11 cellular contexts compared by ENCODE assay signal in the genomic region with DNA sequence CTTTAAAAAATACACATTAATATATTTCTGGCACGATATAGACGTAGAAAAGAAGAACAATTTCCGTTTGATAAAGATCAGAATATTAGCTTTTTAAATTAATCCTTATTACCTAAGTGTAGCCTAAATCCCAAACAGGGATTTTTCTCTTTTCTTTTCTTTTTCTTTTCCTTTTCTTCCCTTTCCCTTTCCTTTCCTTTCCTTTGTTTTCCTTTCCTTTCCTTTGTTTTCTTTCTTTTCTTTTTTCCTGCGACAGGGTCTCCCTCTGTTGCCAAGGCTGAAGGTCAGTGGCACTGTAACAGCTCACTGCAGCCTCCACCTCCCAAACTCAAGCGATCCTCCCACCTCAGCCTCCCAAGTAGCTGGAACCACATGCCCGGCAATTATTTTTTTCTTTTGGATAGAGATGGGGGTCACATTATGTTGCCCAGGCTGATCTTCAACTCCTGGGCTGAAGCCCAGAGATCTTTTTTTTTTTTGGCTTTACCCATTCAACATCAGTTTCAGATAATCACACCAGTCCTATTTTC. TPM values are rescaled to one million over a fixed set of nuclear protein-coding genes. Genes with fewer than 3 reads are reported as not detected.
A peak's percentile ranks its signal among the peaks of the same experiment; 100 is the strongest.
DNase-seq lines count a peak whose midpoint lies in the region; ATAC-seq and TF ChIP-seq lines count a peak whose summit lies in the region.
"Had no signal": no experiment of that assay in that cellular context is flagged by ENCODE, and none has a peak within 500 bp of the region (broad histone marks: within the 10 kb centered on the region; RNA-seq: fewer than 3 reads in every experiment).

No MANE protein-coding gene starts in this region.

- H3K9ac ChIP-seq in SK-N-MC (ENCODE audit: insufficient read length) (peak overlapping the region; percentile 85), iPS-20b (ENCODE audit: low read depth, low read length) (peak overlapping the region; percentile 79; the same call in 1 of the 2 replicates), subcutaneous abdominal adipose tissue (ENCODE audit: low read length in 5 of 5) (no peak overlapping the region)

- no peak for TF ChIP-seq CTCF in GM13977 (IDR thresholded peaks at IDR 0.05; ENCODE audit: extremely low read depth, insufficient read depth, missing control alignments)

- H3K27me3 Mint-ChIP-seq in activated CD4-positive, alpha-beta T cell treated with anti-CD3 and anti-CD28 coated beads, Interleukin-2, amount 10 ng/mL, durations not matched to agents 24 days and 14 days: no peaks in the 10 kb centered on the region
- no peaks in the 10 kb centered on the region for H3K27me3 Mint-ChIP-seq in activated CD4-positive, alpha-beta T cell treated with anti-CD3 and anti-CD28 coated beads, Interleukin-2, amount 10 ng/mL, durations not matched to agents 7 days and 5 days

- POLR2A ChIA-PET in activated CD4-positive, alpha-beta T cell treated with anti-CD3 and anti-CD28 coated beads, Interleukin-2, amount 10 ng/mL, durations not matched to agents 7 days and 5 days (lab: Charles Lee): no interaction called here

- H3K4me3 Mint-ChIP-seq in activated CD4-positive, alpha-beta T cell treated with anti-CD3 and anti-CD28 coated beads, Interleukin-2, amount 10 ng/mL, durations not matched to agents 24 days and 14 days: no peak overlapping the region
- H3K4me3 Mint-ChIP-seq in activated CD4-positive, alpha-beta T cell treated with anti-CD3 and anti-CD28 coated beads, Interleukin-2, amount 10 ng/mL, durations not matched to agents 7 days and 5 days: no peak overlapping the region

- in situ Hi-C loops in GM13977 (cut with MboI; ENCODE audit: low pct_unique_long_range_greater_than_20kb, low sequenced_read_pairs, unreplicated experiment): no loop called here

- peak overlapping the region; percentile 13 for H3K27ac Mint-ChIP-seq in activated CD4-positive, alpha-beta T cell treated with anti-CD3 and anti-CD28 coated beads, Interleukin-2, amount 10 ng/mL, durations not matched to agents 24 days and 14 days
- no peak overlapping the region for H3K27ac Mint-ChIP-seq in activated CD4-positive, alpha-beta T cell treated with anti-CD3 and anti-CD28 coated beads, Interleukin-2, amount 10 ng/mL, durations not matched to agents 7 days and 5 days

- no peaks in the 10 kb centered on the region for H3K9me3 ChIP-seq in SK-N-MC (ENCODE audit: low read depth, low read length)
- no peaks in the 10 kb centered on the region for H3K9me3 ChIP-seq in iPS-20b (ENCODE audit: insufficient read depth, low read depth, low read length)
- H3K9me3 ChIP-seq in subcutaneous abdominal adipose tissue (ENCODE audit: control insufficient read depth in 5 of 5, low read length in 5 of 5): no peaks in the 10 kb centered on the region
- H3K9me3 ChIP-seq: SJCRH30 had no signal

- no peak for DNase-seq in activated CD4-positive, alpha-beta T cell treated with anti-CD3 and anti-CD28 coated beads, Interleukin-2, amount 10 ng/mL, durations not matched to agents 24 days and 14 days
- DNase-seq in activated CD4-positive, alpha-beta T cell treated with anti-CD3 and anti-CD28 coated beads, Interleukin-2, amount 10 ng/mL, durations not matched to agents 7 days and 5 days: no peak
- DNase-seq in SK-N-MC (ENCODE audit: low read depth, low spot score) (no peak), NCI-H2196 (lab: John Stamatoyannopoulos, UW; ENCODE audit: unreplicated experiment) (no peak), sciatic nerve (ENCODE audit: low spot score) (no peak), GM13977 (ENCODE audit: low spot score) (no peak)
- DNase-seq: activated CD4-positive, alpha-beta T cell treated with anti-CD3 and anti-CD28 coated beads, Interleukin-2, amount 50 U/mL, for 1 hour; amniotic stem cell; SJCRH30 had no signal

- ATAC-seq in sciatic nerve: no peak

- intact Hi-C loops in activated CD4-positive, alpha-beta T cell treated with anti-CD3 and anti-CD28 coated beads, Interleukin-2, amount 10 ng/mL, durations not matched to agents 24 days and 14 days (cut with micrococcal nuclease): loop anchor here (5.0 kb wide), 2 partner anchors 91 to 681 kb away; a partner anchor contains a TSS
- intact Hi-C loops in sciatic nerve (cut with DNase I): no loop called here

- CTCF ChIA-PET in activated CD4-positive, alpha-beta T cell treated with anti-CD3 and anti-CD28 coated beads, Interleukin-2, amount 10 ng/mL, durations not matched to agents 7 days and 5 days (lab: Charles Lee): interaction anchor here (0.8 to 1.8 kb wide), 2 partner anchors 10 to 37 kb away, joined by 3 to 6 read pairs; no protein-coding TSS in a partner anchor

- H3K27me3 ChIP-seq in iPS-20b (ENCODE audit: insufficient read depth, low read length) (no peaks in the 10 kb centered on the region), subcutaneous abdominal adipose tissue (ENCODE audit: control insufficient read depth in 5 of 5, insufficient read depth in 4 of 5, low read length in 5 of 5) (no peaks in the 10 kb centered on the region)
- H3K27me3 ChIP-seq: SJCRH30 had no signal

- peaks cover 25% of the 10 kb centered on the region for H3K4me1 Mint-ChIP-seq in activated CD4-positive, alpha-beta T cell treated with anti-CD3 and anti-CD28 coated beads, Interleukin-2, amount 10 ng/mL, durations not matched to agents 24 days and 14 days
- H3K4me1 Mint-ChIP-seq in activated CD4-positive, alpha-beta T cell treated with anti-CD3 and anti-CD28 coated beads, Interleukin-2, amount 10 ng/mL, durations not matched to agents 7 days and 5 days: peaks cover 21% of the 10 kb centered on the region

- H3K27ac ChIP-seq in SK-N-MC: no peak overlapping the region
- no peak overlapping the region for H3K27ac ChIP-seq in iPS-20b (ENCODE audit: low read length)
- H3K27ac ChIP-seq in subcutaneous abdominal adipose tissue (ENCODE audit: low read depth, low read length): peak overlapping the region; percentile 96
- H3K27ac ChIP-seq: SJCRH30 had no signal

- H3K36me3 ChIP-seq in SK-N-MC (ENCODE audit: insufficient read depth, low read length) (no peaks in the 10 kb centered on the region), iPS-20b (ENCODE audit: insufficient read depth, low read depth, low read length) (no peaks in the 10 kb centered on the region), subcutaneous abdominal adipose tissue (ENCODE audit: control insufficient read depth in 5 of 5, insufficient read depth in 5 of 5, low read length in 5 of 5) (no peaks in the 10 kb centered on the region)
- H3K36me3 ChIP-seq: SJCRH30 had no signal

- H3K4me3 ChIP-seq in SK-N-MC: peak overlapping the region; percentile 89
- H3K4me3 ChIP-seq in iPS-20b (ENCODE audit: low read length): peak overlapping the region; percentile 82
- peak overlapping the region in 2 of 5 donors; percentile 100 for H3K4me3 ChIP-seq in subcutaneous abdominal adipose tissue (ENCODE audit: low read depth in 1 of 5, low read length in 5 of 5)

- H3K9me3 Mint-ChIP-seq in activated CD4-positive, alpha-beta T cell treated with anti-CD3 and anti-CD28 coated beads, Interleukin-2, amount 10 ng/mL, durations not matched to agents 24 days and 14 days: no peaks in the 10 kb centered on the region
- H3K9me3 Mint-ChIP-seq in activated CD4-positive, alpha-beta T cell treated with anti-CD3 and anti-CD28 coated beads, Interleukin-2, amount 10 ng/mL, durations not matched to agents 7 days and 5 days: no peaks in the 10 kb centered on the region

- peaks cover 8% of the 10 kb centered on the region for H3K36me3 Mint-ChIP-seq in activated CD4-positive, alpha-beta T cell treated with anti-CD3 and anti-CD28 coated beads, Interleukin-2, amount 10 ng/mL, durations not matched to agents 24 days and 14 days (ENCODE audit: low read depth)
- peaks cover 1% of the 10 kb centered on the region for H3K36me3 Mint-ChIP-seq in activated CD4-positive, alpha-beta T cell treated with anti-CD3 and anti-CD28 coated beads, Interleukin-2, amount 10 ng/mL, durations not matched to agents 7 days and 5 days (ENCODE audit: low read depth)

- peaks cover 12% of the 10 kb centered on the region for H3K4me1 ChIP-seq in iPS-20b (ENCODE audit: insufficient read depth, low read length)
- peaks cover 4 to 40% (median 35%) of the 10 kb centered on the region in 5 donors for H3K4me1 ChIP-seq in subcutaneous abdominal adipose tissue (ENCODE audit: control insufficient read depth in 5 of 5, insufficient read depth in 5 of 5, low read length in 5 of 5)

RNA-seq across cellular contexts. Expression of gene USF3, which starts 1.8 kb away (rescaled TPM):
- total RNA-seq in activated CD4-positive, alpha-beta T cell treated with anti-CD3 and anti-CD28 coated beads, Interleukin-2, amount 10 ng/mL, durations not matched to agents 24 days and 14 days: 12.9 and 14.2 TPM in 2 replicates
- 10 to 100 TPM; 18.3 to 20.4 TPM for total RNA-seq in activated CD4-positive, alpha-beta T cell treated with anti-CD3 and anti-CD28 coated beads, Interleukin-2, amount 10 ng/mL, durations not matched to agents 7 days and 5 days
- total RNA-seq in sciatic nerve: 21.6 TPM

RNA-seq across cellular contexts. Expression of gene NAA50, which starts 47.8 kb away (rescaled TPM):
- 152 and 153 TPM in 2 replicates for total RNA-seq in activated CD4-positive, alpha-beta T cell treated with anti-CD3 and anti-CD28 coated beads, Interleukin-2, amount 10 ng/mL, durations not matched to agents 24 days and 14 days
- total RNA-seq in activated CD4-positive, alpha-beta T cell treated with anti-CD3 and anti-CD28 coated beads, Interleukin-2, amount 10 ng/mL, durations not matched to agents 7 days and 5 days: 10 to 100 TPM; 91.4 to 95.2 TPM
- total RNA-seq in sciatic nerve: 75.7 TPM

RNA-seq across cellular contexts. Expression of gene ATP6V1A, which starts 48.6 kb away (rescaled TPM):
- 38.1 and 38.5 TPM in 2 replicates for total RNA-seq in activated CD4-positive, alpha-beta T cell treated with anti-CD3 and anti-CD28 coated beads, Interleukin-2, amount 10 ng/mL, durations not matched to agents 24 days and 14 days
- 10 to 100 TPM; 40.7 to 41.7 TPM for total RNA-seq in activated CD4-positive, alpha-beta T cell treated with anti-CD3 and anti-CD28 coated beads, Interleukin-2, amount 10 ng/mL, durations not matched to agents 7 days and 5 days
- 48.6 TPM for total RNA-seq in sciatic nerve

Comparison
In these comparisons a context has a peak if more than half of its experiments do, and no peak if none do; other contexts are left out.
1. H3K9ac ChIP-seq: peak in SK-N-MC (single experiment) and iPS-20b (single experiment); none in subcutaneous abdominal adipose tissue (0 of 5).